Comparison of ENCODE assay signal across 1 cellular context in the genomic region with DNA sequence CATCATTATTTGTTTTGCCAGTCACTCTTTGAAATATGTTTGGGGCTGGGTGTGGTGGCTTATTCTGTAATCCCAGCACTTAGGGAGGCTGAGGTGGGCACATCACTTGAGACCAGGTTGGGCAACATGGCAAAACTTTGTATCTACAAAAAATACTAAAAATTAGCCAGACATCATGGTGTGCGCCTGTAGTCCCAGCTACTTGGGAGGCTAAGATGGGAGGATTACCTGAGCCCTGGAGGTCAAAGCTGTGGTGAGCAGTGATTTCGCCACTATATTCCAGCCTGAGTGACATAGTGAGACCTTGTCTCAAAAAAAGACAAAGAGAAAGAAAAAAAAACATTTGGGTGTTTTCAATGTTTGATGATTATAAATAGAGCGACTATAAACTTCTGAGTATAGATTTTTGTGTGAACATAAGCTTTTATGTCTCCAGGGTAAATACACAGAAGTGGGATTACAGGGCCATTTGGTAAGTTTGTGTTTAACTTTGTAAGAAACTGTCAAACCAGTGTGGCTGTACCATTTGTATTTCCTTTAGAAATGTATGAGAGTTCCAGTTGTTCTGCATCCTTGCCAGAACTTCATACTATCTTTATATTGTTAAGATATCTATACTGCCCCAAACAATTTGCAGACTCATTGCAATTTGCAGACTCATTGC.
A peak's percentile ranks its signal among the peaks of the same experiment; 100 is the strongest.
TF ChIP-seq lines count a peak whose summit lies in the region.

No MANE protein-coding gene starts in this region.

TF ChIP-seq in HepG2, 621 proteins besides CTCF, POLR2A, EP300 and RAD21 (continued from another document):
- TF ChIP-seq, protein P1, sequence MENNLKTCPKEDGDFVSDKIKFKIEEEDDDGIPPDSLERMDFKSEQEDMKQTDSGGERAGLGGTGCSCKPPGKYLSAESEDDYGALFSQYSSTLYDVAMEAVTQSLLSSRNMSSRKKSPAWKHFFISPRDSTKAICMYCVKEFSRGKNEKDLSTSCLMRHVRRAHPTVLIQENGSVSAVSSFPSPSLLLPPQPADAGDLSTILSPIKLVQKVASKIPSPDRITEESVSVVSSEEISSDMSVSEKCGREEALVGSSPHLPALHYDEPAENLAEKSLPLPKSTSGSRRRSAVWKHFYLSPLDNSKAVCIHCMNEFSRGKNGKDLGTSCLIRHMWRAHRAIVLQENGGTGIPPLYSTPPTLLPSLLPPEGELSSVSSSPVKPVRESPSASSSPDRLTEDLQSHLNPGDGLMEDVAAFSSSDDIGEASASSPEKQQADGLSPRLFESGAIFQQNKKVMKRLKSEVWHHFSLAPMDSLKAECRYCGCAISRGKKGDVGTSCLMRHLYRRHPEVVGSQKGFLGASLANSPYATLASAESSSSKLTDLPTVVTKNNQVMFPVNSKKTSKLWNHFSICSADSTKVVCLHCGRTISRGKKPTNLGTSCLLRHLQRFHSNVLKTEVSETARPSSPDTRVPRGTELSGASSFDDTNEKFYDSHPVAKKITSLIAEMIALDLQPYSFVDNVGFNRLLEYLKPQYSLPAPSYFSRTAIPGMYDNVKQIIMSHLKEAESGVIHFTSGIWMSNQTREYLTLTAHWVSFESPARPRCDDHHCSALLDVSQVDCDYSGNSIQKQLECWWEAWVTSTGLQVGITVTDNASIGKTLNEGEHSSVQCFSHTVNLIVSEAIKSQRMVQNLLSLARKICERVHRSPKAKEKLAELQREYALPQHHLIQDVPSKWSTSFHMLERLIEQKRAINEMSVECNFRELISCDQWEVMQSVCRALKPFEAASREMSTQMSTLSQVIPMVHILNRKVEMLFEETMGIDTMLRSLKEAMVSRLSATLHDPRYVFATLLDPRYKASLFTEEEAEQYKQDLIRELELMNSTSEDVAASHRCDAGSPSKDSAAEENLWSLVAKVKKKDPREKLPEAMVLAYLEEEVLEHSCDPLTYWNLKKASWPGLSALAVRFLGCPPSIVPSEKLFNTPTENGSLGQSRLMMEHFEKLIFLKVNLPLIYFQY (CRISPR knock-in tag; IDR thresholded peaks at IDR 0.05; ENCODE audit: borderline replicate concordance), result no peak
- TF ChIP-seq TBL1XR1 (IDR thresholded peaks at IDR 0.05; ENCODE audit: borderline replicate concordance, low read length, partially characterized antibody), result no peak
- TF ChIP-seq MEIS1 (CRISPR knock-in tag; IDR thresholded peaks at IDR 0.05; ENCODE audit: borderline replicate concordance), result no peak
- no peak for TF ChIP-seq BHLHE40 (IDR thresholded peaks at IDR 0.05; ENCODE audit: low read length)
- TF ChIP-seq ZNF264 (CRISPR knock-in tag; IDR thresholded peaks at IDR 0.05), result no peak
- no peak for TF ChIP-seq PAX8 (CRISPR knock-in tag; IDR thresholded peaks at IDR 0.05; ENCODE audit: borderline replicate concordance)
- TF ChIP-seq SKI (IDR thresholded peaks at IDR 0.05; ENCODE audit: partially characterized antibody), result no peak
- TF ChIP-seq FOXK1 (CRISPR knock-in tag; IDR thresholded peaks at IDR 0.05; ENCODE audit: borderline replicate concordance, low read depth), result no peak
- 0 out of 2 replicates have a peak, but pooled peaks have one; percentile 19 for TF ChIP-seq ZMYM4 (CRISPR knock-in tag; IDR thresholded peaks at IDR 0.05)
- no peak for TF ChIP-seq JARID2 (CRISPR knock-in tag; IDR thresholded peaks at IDR 0.05; ENCODE audit: insufficient replicate concordance)
- no peak for TF ChIP-seq ZKSCAN5 (CRISPR knock-in tag; IDR thresholded peaks at IDR 0.05)
- no peak for TF ChIP-seq MYPOP (CRISPR knock-in tag; IDR thresholded peaks at IDR 0.05)
- no peak for TF ChIP-seq KMT2A (CRISPR knock-in tag; IDR thresholded peaks at IDR 0.05)
- TF ChIP-seq NFE2L2 (IDR thresholded peaks at IDR 0.05; ENCODE audit: low read length), result no peak
- peak; percentile 18; the same call in 1 of the 2 replicates for TF ChIP-seq TCF7 (IDR thresholded peaks at IDR 0.05; ENCODE audit: low read depth)
- TF ChIP-seq ZNF720 (CRISPR knock-in tag; IDR thresholded peaks at IDR 0.05), result no peak
- no peak for TF ChIP-seq REL (CRISPR knock-in tag; conservative IDR thresholded peaks at IDR 0.05)
- TF ChIP-seq ZNF616 (CRISPR knock-in tag; IDR thresholded peaks at IDR 0.05; ENCODE audit: low read depth), result no peak
- 0 out of 2 replicates have a peak, but pooled peaks have one; percentile 12 for TF ChIP-seq GATAD2A (CRISPR knock-in tag; IDR thresholded peaks at IDR 0.05)
- TF ChIP-seq CREM (IDR thresholded peaks at IDR 0.05), result no peak
- TF ChIP-seq CREM (CRISPR knock-in tag; IDR thresholded peaks at IDR 0.05), result no peak
- TF ChIP-seq ZNF746 (CRISPR knock-in tag; IDR thresholded peaks at IDR 0.05), result no peak
- TF ChIP-seq EED (CRISPR knock-in tag; IDR thresholded peaks at IDR 0.05), result no peak
